Comparison of ENCODE assay signal across 1 cellular context in the genomic region with DNA sequence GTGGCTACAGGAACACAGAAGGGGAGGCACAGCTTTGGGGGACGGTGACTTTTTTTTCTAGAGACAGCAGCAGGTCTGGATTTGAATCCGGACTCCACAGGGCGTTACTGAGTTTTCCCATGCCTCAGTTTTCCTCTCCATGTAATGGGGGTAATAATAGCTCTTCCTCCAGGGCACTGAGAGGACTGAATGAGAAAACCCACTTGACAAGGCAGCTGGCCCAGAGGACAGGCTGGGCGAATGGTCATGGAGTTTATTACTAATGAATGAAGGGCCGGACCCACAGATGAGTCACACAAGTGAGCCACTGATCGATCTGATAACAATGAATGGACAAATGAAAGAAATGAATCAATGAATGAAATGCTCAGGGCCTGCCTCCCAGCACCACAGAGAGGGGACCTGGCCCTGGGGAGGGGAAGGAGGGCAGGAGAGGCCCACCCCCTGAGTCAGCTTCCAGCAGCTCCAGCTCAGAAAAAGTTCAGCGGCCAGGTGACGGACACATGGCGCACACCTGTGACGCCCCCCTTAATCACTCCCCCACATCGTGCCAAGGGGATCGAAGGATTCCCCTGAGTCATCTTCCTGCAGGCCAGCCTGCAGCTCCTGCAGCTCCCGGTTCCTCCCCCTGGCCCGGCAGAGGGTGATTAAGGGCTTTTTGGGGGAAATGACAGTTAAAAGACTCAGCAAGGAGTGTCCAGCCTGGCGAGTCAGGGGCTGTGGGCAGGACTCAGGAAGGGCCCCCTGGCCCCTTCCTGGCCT.
TF ChIP-seq lines count a peak whose summit lies in the region.

No MANE protein-coding gene starts in this region.

TF ChIP-seq in HepG2, 621 proteins besides CTCF, POLR2A, EP300 and RAD21 (continued from another document):
- TF ChIP-seq ARID5B (CRISPR knock-in tag; IDR thresholded peaks at IDR 0.05) (0 out of 2 replicates have a peak, but pooled peaks have one; percentile 17), ZNF234 (CRISPR knock-in tag; conservative IDR thresholded peaks at IDR 0.05) (no peak), AGO2 (optimal IDR thresholded peaks at IDR 0.05; ENCODE audit: low read depth, low read length) (no peak), YEATS2 (CRISPR knock-in tag; IDR thresholded peaks at IDR 0.05; ENCODE audit: borderline replicate concordance) (0 out of 2 replicates have a peak, but pooled peaks have one; percentile 34), DPF2 (CRISPR knock-in tag; IDR thresholded peaks at IDR 0.05; ENCODE audit: borderline replicate concordance, low read depth) (no peak), ZNF780A (CRISPR knock-in tag; IDR thresholded peaks at IDR 0.05) (no peak), NFE2 (CRISPR knock-in tag; IDR thresholded peaks at IDR 0.05) (peak; percentile 59; the same call in 1 of the 2 replicates), ZMYM3 (CRISPR knock-in tag; IDR thresholded peaks at IDR 0.05) (peak; percentile 66; the same call in 1 of the 2 replicates), NFE2L2 (IDR thresholded peaks at IDR 0.05; ENCODE audit: low read length) (0 out of 2 replicates have a peak, but pooled peaks have one; percentile 26), SAP130 (CRISPR knock-in tag; IDR thresholded peaks at IDR 0.05; ENCODE audit: low read depth) (0 out of 2 replicates have a peak, but pooled peaks have one; percentile 31)
- TF ChIP-seq, protein P1, sequence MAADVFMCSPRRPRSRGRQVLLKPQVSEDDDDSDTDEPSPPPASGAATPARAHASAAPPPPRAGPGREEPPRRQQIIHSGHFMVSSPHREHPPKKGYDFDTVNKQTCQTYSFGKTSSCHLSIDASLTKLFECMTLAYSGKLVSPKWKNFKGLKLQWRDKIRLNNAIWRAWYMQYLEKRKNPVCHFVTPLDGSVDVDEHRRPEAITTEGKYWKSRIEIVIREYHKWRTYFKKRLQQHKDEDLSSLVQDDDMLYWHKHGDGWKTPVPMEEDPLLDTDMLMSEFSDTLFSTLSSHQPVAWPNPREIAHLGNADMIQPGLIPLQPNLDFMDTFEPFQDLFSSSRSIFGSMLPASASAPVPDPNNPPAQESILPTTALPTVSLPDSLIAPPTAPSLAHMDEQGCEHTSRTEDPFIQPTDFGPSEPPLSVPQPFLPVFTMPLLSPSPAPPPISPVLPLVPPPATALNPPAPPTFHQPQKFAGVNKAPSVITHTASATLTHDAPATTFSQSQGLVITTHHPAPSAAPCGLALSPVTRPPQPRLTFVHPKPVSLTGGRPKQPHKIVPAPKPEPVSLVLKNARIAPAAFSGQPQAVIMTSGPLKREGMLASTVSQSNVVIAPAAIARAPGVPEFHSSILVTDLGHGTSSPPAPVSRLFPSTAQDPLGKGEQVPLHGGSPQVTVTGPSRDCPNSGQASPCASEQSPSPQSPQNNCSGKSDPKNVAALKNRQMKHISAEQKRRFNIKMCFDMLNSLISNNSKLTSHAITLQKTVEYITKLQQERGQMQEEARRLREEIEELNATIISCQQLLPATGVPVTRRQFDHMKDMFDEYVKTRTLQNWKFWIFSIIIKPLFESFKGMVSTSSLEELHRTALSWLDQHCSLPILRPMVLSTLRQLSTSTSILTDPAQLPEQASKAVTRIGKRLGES (CRISPR knock-in tag; IDR thresholded peaks at IDR 0.05; ENCODE audit: borderline replicate concordance) = no peak
- TF ChIP-seq, protein P2, sequence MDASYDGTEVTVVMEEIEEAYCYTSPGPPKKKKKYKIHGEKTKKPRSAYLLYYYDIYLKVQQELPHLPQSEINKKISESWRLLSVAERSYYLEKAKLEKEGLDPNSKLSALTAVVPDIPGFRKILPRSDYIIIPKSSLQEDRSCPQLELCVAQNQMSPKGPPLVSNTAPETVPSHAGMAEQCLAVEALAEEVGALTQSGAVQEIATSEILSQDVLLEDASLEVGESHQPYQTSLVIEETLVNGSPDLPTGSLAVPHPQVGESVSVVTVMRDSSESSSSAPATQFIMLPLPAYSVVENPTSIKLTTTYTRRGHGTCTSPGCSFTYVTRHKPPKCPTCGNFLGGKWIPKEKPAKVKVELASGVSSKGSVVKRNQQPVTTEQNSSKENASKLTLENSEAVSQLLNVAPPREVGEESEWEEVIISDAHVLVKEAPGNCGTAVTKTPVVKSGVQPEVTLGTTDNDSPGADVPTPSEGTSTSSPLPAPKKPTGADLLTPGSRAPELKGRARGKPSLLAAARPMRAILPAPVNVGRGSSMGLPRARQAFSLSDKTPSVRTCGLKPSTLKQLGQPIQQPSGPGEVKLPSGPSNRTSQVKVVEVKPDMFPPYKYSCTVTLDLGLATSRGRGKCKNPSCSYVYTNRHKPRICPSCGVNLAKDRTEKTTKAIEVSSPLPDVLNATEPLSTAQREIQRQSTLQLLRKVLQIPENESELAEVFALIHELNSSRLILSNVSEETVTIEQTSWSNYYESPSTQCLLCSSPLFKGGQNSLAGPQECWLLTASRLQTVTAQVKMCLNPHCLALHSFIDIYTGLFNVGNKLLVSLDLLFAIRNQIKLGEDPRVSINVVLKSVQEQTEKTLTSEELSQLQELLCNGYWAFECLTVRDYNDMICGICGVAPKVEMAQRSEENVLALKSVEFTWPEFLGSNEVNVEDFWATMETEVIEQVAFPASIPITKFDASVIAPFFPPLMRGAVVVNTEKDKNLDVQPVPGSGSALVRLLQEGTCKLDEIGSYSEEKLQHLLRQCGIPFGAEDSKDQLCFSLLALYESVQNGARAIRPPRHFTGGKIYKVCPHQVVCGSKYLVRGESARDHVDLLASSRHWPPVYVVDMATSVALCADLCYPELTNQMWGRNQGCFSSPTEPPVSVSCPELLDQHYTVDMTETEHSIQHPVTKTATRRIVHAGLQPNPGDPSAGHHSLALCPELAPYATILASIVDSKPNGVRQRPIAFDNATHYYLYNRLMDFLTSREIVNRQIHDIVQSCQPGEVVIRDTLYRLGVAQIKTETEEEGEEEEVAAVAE (CRISPR knock-in tag; IDR thresholded peaks at IDR 0.05; ENCODE audit: borderline replicate concordance) = peak; percentile 74; the same call in 1 of the 2 replicates
- TF ChIP-seq, protein P3, sequence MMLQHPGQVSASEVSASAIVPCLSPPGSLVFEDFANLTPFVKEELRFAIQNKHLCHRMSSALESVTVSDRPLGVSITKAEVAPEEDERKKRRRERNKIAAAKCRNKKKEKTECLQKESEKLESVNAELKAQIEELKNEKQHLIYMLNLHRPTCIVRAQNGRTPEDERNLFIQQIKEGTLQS (CRISPR knock-in tag; IDR thresholded peaks at IDR 0.05) = no peak
